In genomic region chr7:23925088-23925487, GRCh38 we compare ENCODE assay signal across 14 cellular contexts.
"Had no signal": no experiment of that assay in that cellular context is flagged by ENCODE, and none has a peak within 500 bp of the region (broad histone marks: within the 10 kb centered on the region; RNA-seq: fewer than 3 reads in every experiment).

No MANE protein-coding gene starts in this region.

- H3K27me3 ChIP-seq: gastrocnemius medialis, neural progenitor cell, ovary, thyroid gland had no signal

- H3K4me3 ChIP-seq: coronary artery, gastrocnemius medialis, heart right ventricle, neural progenitor cell, ovary, thyroid gland had no signal

- DNase-seq: effector CD4-positive, alpha-beta T cell; gastrocnemius medialis; heart right ventricle; hypothalamus; kidney glomerular epithelial cell; nucleus accumbens; ovary; right cardiac atrium; small intestine; stimulated activated CD4-positive, alpha-beta T cell treated with anti-CD3 and anti-CD28 coated beads, Interleukin-12 subunit alpha, Interleukin-12 subunit beta, amount 100 ng/mL, for 4 hours; stimulated activated naive CD4-positive, alpha-beta T cell treated with Interleukin-2 at 50 U/mL for 16 hours; thyroid gland had no signal

- H2AFZ ChIP-seq: neural progenitor cell had no signal

- H3K4me2 ChIP-seq: neural progenitor cell had no signal

- H3K27ac ChIP-seq: coronary artery, gastrocnemius medialis, heart right ventricle, neural progenitor cell, ovary, thyroid gland had no signal

- H3K36me3 ChIP-seq: gastrocnemius medialis, heart right ventricle, neural progenitor cell, ovary, thyroid gland had no signal

- H3K9me3 ChIP-seq: gastrocnemius medialis, heart right ventricle, ovary, thyroid gland had no signal

- H3K9ac ChIP-seq: neural progenitor cell had no signal

- H3K4me1 ChIP-seq: gastrocnemius medialis, heart right ventricle, neural progenitor cell, thyroid gland had no signal
